In the genomic region with DNA sequence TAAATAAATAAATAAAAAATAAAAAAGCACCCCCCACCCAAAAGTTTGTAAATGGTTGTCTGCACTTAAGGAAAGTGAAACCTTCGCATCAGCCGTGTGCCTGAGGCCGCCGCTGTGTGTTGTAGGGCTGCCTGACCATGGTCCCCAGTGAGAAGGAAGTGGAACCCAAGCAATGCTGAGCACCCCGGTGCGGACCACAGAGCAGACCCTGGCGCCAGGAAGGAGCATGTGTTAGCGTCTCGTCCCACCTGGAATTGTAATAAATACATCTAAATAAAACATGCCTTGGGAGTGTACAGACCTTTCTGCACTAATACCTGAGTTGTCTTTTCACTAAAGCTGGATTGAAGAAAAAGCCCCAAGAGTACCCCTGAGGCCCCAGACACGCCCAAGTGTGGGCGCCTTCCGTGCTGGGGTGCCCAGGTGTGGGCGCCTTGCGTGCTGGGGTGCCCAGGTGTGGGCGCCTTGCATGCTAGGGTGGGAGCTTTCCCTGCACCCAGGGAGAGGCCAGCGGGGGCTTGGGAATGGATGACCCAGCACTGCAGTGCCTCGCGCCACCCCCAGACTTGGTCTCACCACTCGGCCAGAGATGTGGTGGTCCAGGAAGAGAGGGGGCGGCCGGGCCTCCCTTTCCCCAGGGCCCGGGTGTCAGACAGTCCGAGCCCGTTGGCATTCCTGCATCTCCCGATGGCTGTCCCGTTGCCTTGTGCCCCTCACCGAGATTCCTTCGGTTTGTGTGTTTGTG, we compare ENCODE assay signal across 11 cellular contexts. TPM values are rescaled to one million over a fixed set of nuclear protein-coding genes. Genes with fewer than 3 reads are reported as not detected.
DNase-seq lines count a peak whose midpoint lies in the region; ATAC-seq and TF ChIP-seq lines count a peak whose summit lies in the region.
"Had no signal": no experiment of that assay in that cellular context is flagged by ENCODE, and none has a peak within 500 bp of the region (broad histone marks: within the 10 kb centered on the region; RNA-seq: fewer than 3 reads in every experiment).

No MANE protein-coding gene starts in this region.

- H3K36me3 ChIP-seq in brain microvascular endothelial cell (replicated peaks): no peaks in the 10 kb centered on the region

- no peaks in the 10 kb centered on the region for H3K27me3 ChIP-seq in brain microvascular endothelial cell (replicated peaks)

- in situ Hi-C loops in brain microvascular endothelial cell (cut with HindIII; ENCODE audit: low pct_ligation_motif_present, low sequenced_read_pairs): no loop called here

- DNase-seq in AG09309 (ENCODE audit: low read depth): no peak
- peak; percentile 43 for DNase-seq in germinal center (ENCODE audit: low spot score)
- DNase-seq in left lobe of liver (ENCODE audit: low spot score): no peak
- no peak for DNase-seq in NCI-H1694 treated with DMSO at 0.1 percent for 48 hours (lab: John Stamatoyannopoulos, UW)
- no peak for DNase-seq in mucosa of gallbladder (ENCODE audit: low spot score)
- DNase-seq in brain microvascular endothelial cell: no peak

- H3K4me3 ChIP-seq in AG09309 (ENCODE audit: control insufficient read depth, low read depth, low read length) (peak overlapping the region; percentile 52), brain microvascular endothelial cell (ENCODE audit: low read depth, low read length) (no peak overlapping the region)

- TF ChIP-seq CTCF in AG09309 (IDR thresholded peaks at IDR 0.05; ENCODE audit: control insufficient read depth, insufficient read depth, low read depth, low read length, missing control alignments) (no peak), brain microvascular endothelial cell (IDR thresholded peaks at IDR 0.05; ENCODE audit: low read depth, low read length, missing control alignments) (no peak)

- ATAC-seq in HG03571 (IDR thresholded peaks at IDR 0.05; ENCODE audit: unreplicated experiment) (peak; percentile 40), left lobe of liver (no peak)

- peak; percentile 30 for TF ChIP-seq POLR2A in GM18526 (IDR thresholded peaks at IDR 0.05; ENCODE audit: extremely low read depth, insufficient read length)

- no peak overlapping the region for H3K27ac ChIP-seq in brain microvascular endothelial cell

RNA-seq across cellular contexts. Expression of gene HTT-AS, which starts 33.7 kb away (rescaled TPM):
- total RNA-seq in left lobe of liver: not detected
- not detected for total RNA-seq in mucosa of gallbladder
- total RNA-seq: bronchial epithelial cell, myocyte, SK-MEL-5 had no signal

RNA-seq across cellular contexts. Expression of gene HTT, which starts 33.9 kb away (rescaled TPM):
- 25.1 TPM for total RNA-seq in left lobe of liver
- 51.6 TPM for total RNA-seq in mucosa of gallbladder
